31 cellular contexts compared by ENCODE assay signal in genomic region chr1:110944806-110945205, GRCh38. TPM values are rescaled to one million over a fixed set of nuclear protein-coding genes. Genes with fewer than 3 reads are reported as not detected.
A peak's percentile ranks its signal among the peaks of the same experiment; 100 is the strongest.
DNase-seq lines count a peak whose midpoint lies in the region; ATAC-seq, FAIRE-seq and TF ChIP-seq lines count a peak whose summit lies in the region.
"Had no signal": no experiment of that assay in that cellular context is flagged by ENCODE, and none has a peak within 500 bp of the region (broad histone marks: within the 10 kb centered on the region; RNA-seq: fewer than 3 reads in every experiment).

No MANE protein-coding gene starts in this region.

- BruUV-seq in HepG2 (replicated peaks; lab: Mats Ljungman, UMichigan), result TSS peak; percentile 8
- no TSS peak for BruUV-seq in K562 (replicated peaks; lab: Mats Ljungman, UMichigan)

- H3K4me3 ChIP-seq in HepG2 (replicated peaks in 1 of 3; ENCODE audit: insufficient read depth in 1 of 3, low read depth in 2 of 3, low read length in 3 of 3), result no peak overlapping the region
- no peak overlapping the region for H3K4me3 ChIP-seq in right lobe of liver
- H3K4me3 ChIP-seq in K562, result no peak overlapping the region
- H3K4me3 ChIP-seq: A549; BLaER1; BLaER1 treated with 17β-estradiol and CSF1 and Interleukin-3, amounts not matched to agents 10 nM and 100 nM had no signal

- TF ChIP-seq CTCF in HepG2 (CRISPR knock-in tag; IDR thresholded peaks at IDR 0.05) (no peak), right lobe of liver (IDR thresholded peaks at IDR 0.05) (no peak), K562 (IDR thresholded peaks at IDR 0.05 in 2 of 3, conservative IDR thresholded peaks at IDR 0.05 in 1 of 3; ENCODE audit: insufficient read depth in 2 of 3, low read depth in 1 of 3, low read length in 3 of 3) (no peak)

- TF ChIP-seq EP300 in HepG2 (IDR thresholded peaks at IDR 0.05; ENCODE audit: low read depth in 2 of 2, low read length in 2 of 2), result no peak
- TF ChIP-seq EP300 in HepG2 (CRISPR knock-in tag; IDR thresholded peaks at IDR 0.05; ENCODE audit: borderline replicate concordance), result no peak
- TF ChIP-seq EP300 in K562 (IDR thresholded peaks at IDR 0.05; ENCODE audit: low read length), result no peak

- H3K27ac ChIP-seq in HepG2 (ENCODE audit: extremely low read length, insufficient read depth, low read length) (no peak overlapping the region), right lobe of liver (no peak overlapping the region), K562 (ENCODE audit: extremely low read depth, low read depth, low read length) (no peak overlapping the region)
- H3K27ac ChIP-seq: 22Rv1; A549; BLaER1; BLaER1 treated with 17β-estradiol and CSF1 and Interleukin-3, amounts not matched to agents 10 nM and 100 nM; C4-2B had no signal

- no peak for FAIRE-seq in HepG2 (lab: Jason Lieb, UNC)
- no peak for FAIRE-seq in K562 (lab: Jason Lieb, UNC)
- FAIRE-seq: A204.1, A549, D721Med had no signal

- TF ChIP-seq RAD21 in HepG2 (CRISPR knock-in tag; IDR thresholded peaks at IDR 0.05) (no peak), K562 (CRISPR knock-in tag; conservative IDR thresholded peaks at IDR 0.05 in 1 of 2, IDR thresholded peaks at IDR 0.05 in 1 of 2) (no peak)

- POLR2A ChIA-PET in HepG2 (lab: Yijun Ruan, JAX) (interaction anchor here (0.6 to 1.3 kb wide), 2 partner anchors 8 to 19 kb away, joined by 3 to 5 read pairs; partner anchors contain the start of gene LRIF1), K562 (lab: Yijun Ruan, JAX) (interaction anchor here (0.8 to 1.4 kb wide), 5 partner anchors 8 to 54 kb away, joined by 3 to 8 read pairs (median 3); partner anchors contain the start of gene LRIF1)

- WGBS in HepG2 (ENCODE audit: low lambda C conversion rate), result 46% methylated on average over 3 of the region's 3 CpGs
- WGBS in right lobe of liver (ENCODE audit: insufficient coverage, low coverage, low lambda C conversion rate, missing lambda C conversion rate), result 35% methylated on average over 3 of the region's 3 CpGs
- 47% methylated on average over 3 of the region's 3 CpGs for WGBS in K562 (ENCODE audit: insufficient coverage, low coverage, missing lambda C conversion rate)

- H4K20me1 ChIP-seq in HepG2 (ENCODE audit: insufficient read depth, low read length), result no peaks in the 10 kb centered on the region
- no peaks in the 10 kb centered on the region for H4K20me1 ChIP-seq in K562 (replicated peaks; ENCODE audit: control insufficient read depth, insufficient read depth, low read length)
- H4K20me1 ChIP-seq: BLaER1; BLaER1 treated with 17β-estradiol and CSF1 and Interleukin-3, amounts not matched to agents 10 nM and 100 nM had no signal

- CTCF ChIA-PET in HepG2 (lab: Yijun Ruan, JAX; ENCODE audit: low intra/inter-chr PET ratio, low total read pairs) (no interaction called here), K562 (lab: Yijun Ruan, JAX; ENCODE audit: low intra/inter-chr PET ratio) (no interaction called here)

- H2AFZ ChIP-seq in HepG2 (ENCODE audit: low read length), result no peak overlapping the region
- no peak overlapping the region for H2AFZ ChIP-seq in K562 (ENCODE audit: low read depth, low read length)

- no peaks in the 10 kb centered on the region for H3K79me2 ChIP-seq in HepG2 (ENCODE audit: insufficient read depth, low read length)
- peaks cover 7% of the 10 kb centered on the region; the same call in 2 of the 3 replicates for H3K79me2 ChIP-seq in K562 (ENCODE audit: control insufficient read depth, insufficient read depth, low read length)

- no peak for TF ChIP-seq POLR2A in HepG2 (IDR thresholded peaks at IDR 0.05; ENCODE audit: insufficient read depth in 1 of 2, low read depth in 2 of 2, low read length in 2 of 2)
- no peak for TF ChIP-seq POLR2A in right lobe of liver (IDR thresholded peaks at IDR 0.05)
- TF ChIP-seq POLR2A in K562 (conservative IDR thresholded peaks at IDR 0.05), result no peak; the same call in 1 of the 2 replicates

- ATAC-seq in HepG2, result peak; percentile 85
- ATAC-seq in right lobe of liver, result no peak
- peak; percentile 45; the same call in 2 of the 3 replicates for ATAC-seq in K562
- ATAC-seq: A549; CD8-positive, alpha-beta T cell had no signal

- intact Hi-C loops in HepG2 (cut with micrococcal nuclease; ENCODE audit: unreplicated experiment) (no loop called here), right lobe of liver (cut with DNase I) (no loop called here), K562 (cut with micrococcal nuclease) (no loop called here)

- DNase-seq in HepG2 (ENCODE audit: low spot score), result peak; percentile 46
- DNase-seq in right lobe of liver, result no peak
- DNase-seq in K562 (ENCODE audit: extremely low read depth in 1 of 4, low spot score in 3 of 4), result no peak
- DNase-seq in NCI-H446 (lab: John Stamatoyannopoulos, UW), result no peak
- DNase-seq: 8988T; ACHN; AML-193; BE2C; C1 segment of cervical spinal cord; Caco-2; Calu3; CD4-positive, alpha-beta memory T cell; CD4-positive, alpha-beta T cell; CD4-positive, CD25-positive, alpha-beta regulatory T cell; CD8-positive, alpha-beta memory T cell; CD8-positive, alpha-beta T cell; COR-L47; DMS 273 treated with DMSO at 0.1 percent for 48 hours; DMS153; DMS53; DMS79; DMS79 treated with DMSO at 0.1 percent for 48 hours; DND-41; EL had no signal

- H3K9me1 ChIP-seq in K562 (ENCODE audit: control insufficient read depth, insufficient read depth, low read length), result no peaks in the 10 kb centered on the region

- in situ Hi-C loops in HepG2 (cut with HindIII; ENCODE audit: extremely low pct_ligation_motif_present, low pct_unique_long_range_greater_than_20kb) (no loop called here), K562 (cut with MboI) (no loop called here)

- H3K36me3 ChIP-seq in HepG2 (replicated peaks in 1 of 2; ENCODE audit: control insufficient read depth in 1 of 2, insufficient read depth in 2 of 2, low read length in 2 of 2), result peaks cover 0 to 16% of the 10 kb centered on the region in 2 experiments; a peak in 2 of 5 replicates
- peaks cover 0 to 14% (median 8%) of the 10 kb centered on the region in 4 donors for H3K36me3 ChIP-seq in right lobe of liver
- H3K36me3 ChIP-seq in K562 (ENCODE audit: control insufficient read depth, insufficient read depth, low read length), result peaks cover 37% of the 10 kb centered on the region
- H3K36me3 ChIP-seq: BE2C had no signal

- H3K27me3 ChIP-seq in HepG2 (ENCODE audit: control insufficient read depth in 1 of 2, insufficient read depth in 2 of 2, low read length in 2 of 2), result no peaks in the 10 kb centered on the region
- no peaks in the 10 kb centered on the region for H3K27me3 ChIP-seq in right lobe of liver
- no peaks in the 10 kb centered on the region for H3K27me3 ChIP-seq in K562 (ENCODE audit: control insufficient read depth in 2 of 2, insufficient read depth in 2 of 2, low read length in 2 of 2)
- H3K27me3 ChIP-seq: BE2C; BLaER1; BLaER1 treated with 17β-estradiol and CSF1 and Interleukin-3, amounts not matched to agents 10 nM and 100 nM had no signal

- no peak overlapping the region for H3K9ac ChIP-seq in HepG2 (ENCODE audit: insufficient read depth, low read depth, low read length)
- no peak overlapping the region for H3K9ac ChIP-seq in K562 (ENCODE audit: insufficient read depth in 1 of 2, low read depth in 2 of 2, low read length in 2 of 2)
- H3K9ac ChIP-seq: BLaER1; BLaER1 treated with 17β-estradiol and CSF1 and Interleukin-3, amounts not matched to agents 10 nM and 100 nM had no signal

- H3K4me2 ChIP-seq in HepG2 (ENCODE audit: low read depth, low read length), result no peak overlapping the region
- no peak overlapping the region for H3K4me2 ChIP-seq in K562 (ENCODE audit: insufficient read depth, low read length)
- H3K4me2 ChIP-seq: A549, BLaER1 had no signal

- H3K4me1 ChIP-seq in HepG2 (ENCODE audit: insufficient read depth, low read length), result peaks cover 11% of the 10 kb centered on the region
- no peaks in the 10 kb centered on the region for H3K4me1 ChIP-seq in right lobe of liver
- no peaks in the 10 kb centered on the region for H3K4me1 ChIP-seq in K562 (replicated peaks in 1 of 2; ENCODE audit: control insufficient read depth in 2 of 2, insufficient read depth in 2 of 2, low read length in 2 of 2)
- H3K4me1 ChIP-seq: A549, BE2C, BLaER1, Caco-2 had no signal

- H3K9me3 ChIP-seq in HepG2 (ENCODE audit: low read length) (no peaks in the 10 kb centered on the region), right lobe of liver (no peaks in the 10 kb centered on the region), K562 (replicated peaks; ENCODE audit: control insufficient read depth, insufficient read depth, low read depth, low read length) (no peaks in the 10 kb centered on the region)
- H3K9me3 ChIP-seq: A549, BE2C, Caco-2 had no signal

RNA-seq across cellular contexts. Expression of gene LRIF1, which starts 18.9 kb away (rescaled TPM):
- total RNA-seq in HepG2 (2016; rRNA removed; fragmentation: Illumina TruSeq; extraction: Trizol) (42.4 and 67.4 TPM in 2 replicates), right lobe of liver (1 to 10 TPM; 3.8 to 7.8 (median 5.8) TPM), K562 (2014; rRNA removed) (35.6 and 40.2 TPM in 2 replicates), K562 (2014; rRNA removed; fragmentation: Illumina TruSeq; extraction: Trizol) (84.4 and 94.1 TPM in 2 replicates), K562 (2015; rRNA removed; fragmentation: Illumina TruSeq; extraction: Trizol) (82.8 and 88.8 TPM in 2 replicates), K562 (2021) (50.0 and 52.2 TPM in 2 replicates)
- total RNA-seq in HepG2 (2016; cell fraction: cytosol; rRNA removed; fragmentation: Illumina TruSeq; extraction: Trizol; ENCODE audit: low read depth), result 10.9 and 14.5 TPM in 2 replicates
- total RNA-seq in HepG2 (2016; cell fraction: insoluble cytoplasmic fraction; rRNA removed; fragmentation: Illumina TruSeq; extraction: Trizol), result 39.9 and 62.9 TPM in 2 replicates
- total RNA-seq in HepG2 (2016; cell fraction: membrane; rRNA removed; fragmentation: Illumina TruSeq; extraction: Trizol), result 33.5 and 39.6 TPM in 2 replicates
- total RNA-seq in HepG2 (2016; cell fraction: nucleus; rRNA removed; fragmentation: Illumina TruSeq; extraction: Trizol), result 24.7 and 29.5 TPM in 2 replicates
- polyA plus RNA-seq in HepG2 (2011; rRNA removed) (18.4 and 18.6 TPM in 2 replicates), K562 (2011; rRNA removed) (46.8 and 48.6 TPM in 2 replicates), K562 (2014; fragmentation: Illumina TruSeq; extraction: Trizol) (67.2 and 74.1 TPM in 2 replicates), K562 (2014; fragmentation: Nextera tagmentation; extraction: Ambion mirVana) (10 to 100 TPM; 79.7 to 86.1 TPM), K562 (2014; rRNA removed) (39.9 and 45.7 TPM in 2 replicates)
- 7.8 and 13.3 TPM in 2 replicates for polyA plus RNA-seq in HepG2 (2011; cell fraction: cytosol; rRNA removed)
- 6.1 and 9.1 TPM in 2 replicates for polyA plus RNA-seq in HepG2 (2011; cell fraction: nucleus; rRNA removed)
- polyA plus RNA-seq in HepG2 (2012), result 26.0 and 32.4 TPM in 2 replicates
- polyA plus RNA-seq in HepG2 (2016; cell fraction: cytosol; fragmentation: Illumina TruSeq; extraction: Trizol; ENCODE audit: low read depth), result 9.4 and 15.1 TPM in 2 replicates
- 71.6 and 83.0 TPM in 2 replicates for polyA plus RNA-seq in HepG2 (2016; cell fraction: insoluble cytoplasmic fraction; fragmentation: Illumina TruSeq; extraction: Trizol; ENCODE audit: low read depth)
- polyA plus RNA-seq in HepG2 (2016; cell fraction: membrane; fragmentation: Illumina TruSeq; extraction: Trizol; ENCODE audit: low read depth), result 24.4 and 35.0 TPM in 2 replicates
- 36.7 and 37.0 TPM in 2 replicates for polyA plus RNA-seq in HepG2 (2016; cell fraction: nucleus; fragmentation: Illumina TruSeq; extraction: Trizol; ENCODE audit: insufficient read depth, low read depth)
- 13.7 and 19.4 TPM in 2 replicates for polyA minus RNA-seq in HepG2 (2011; rRNA and poly(A)+ RNA removed; ENCODE audit: low replicate concordance)
- polyA minus RNA-seq in HepG2 (2011; cell fraction: cytosol; rRNA and poly(A)+ RNA removed), result 20.8 and 25.4 TPM in 2 replicates
- 32.8 and 48.9 TPM in 2 replicates for polyA minus RNA-seq in HepG2 (2011; cell fraction: nucleus; rRNA and poly(A)+ RNA removed)
- total RNA-seq in K562 (2011; cell fraction: chromatin; rRNA removed; ENCODE audit: low replicate concordance), result 18.8 and 70.7 TPM in 2 replicates
- total RNA-seq in K562 (2011; cell fraction: nucleolus; rRNA removed), result 14.5 and 16.8 TPM in 2 replicates
- 30.1 and 35.5 TPM in 2 replicates for total RNA-seq in K562 (2011; cell fraction: nucleoplasm; rRNA removed)
- 11.8 and 19.3 TPM in 2 replicates for polyA plus RNA-seq in K562 (2011; cell fraction: cytosol; rRNA removed)
- polyA plus RNA-seq in K562 (2011; cell fraction: nucleus; rRNA removed), result 22.3 and 27.1 TPM in 2 replicates
- 50.9 and 53.6 TPM in 2 replicates for polyA plus RNA-seq in K562 (2012)
- 45.8 and 57.1 TPM in 2 replicates for polyA minus RNA-seq in K562 (2011; rRNA and poly(A)+ RNA removed)
- polyA minus RNA-seq in K562 (2011; cell fraction: cytosol; rRNA and poly(A)+ RNA removed), result 32.4 and 36.3 TPM in 2 replicates
- polyA minus RNA-seq in K562 (2011; cell fraction: nucleus; rRNA and poly(A)+ RNA removed), result 25.7 and 44.2 TPM in 2 replicates

Comparison
In these comparisons a context has a peak if more than half of its experiments do, and no peak if none do; other contexts are left out.
1. ATAC-seq: peak in HepG2 (single experiment) and K562 (single experiment); none in right lobe of liver (0 of 4).
2. Of the 241 proteins assayed by ChIP-seq in both HepG2 and K562: peak only in HepG2: ESRRA, MED1, NR2C2 and NR2F6; only in K562: none; in both: none; in neither: 236; mixed calls (peak in some experiments, not most) for 1.